ENCODE assay signal across 6 cellular contexts in the genomic region with DNA sequence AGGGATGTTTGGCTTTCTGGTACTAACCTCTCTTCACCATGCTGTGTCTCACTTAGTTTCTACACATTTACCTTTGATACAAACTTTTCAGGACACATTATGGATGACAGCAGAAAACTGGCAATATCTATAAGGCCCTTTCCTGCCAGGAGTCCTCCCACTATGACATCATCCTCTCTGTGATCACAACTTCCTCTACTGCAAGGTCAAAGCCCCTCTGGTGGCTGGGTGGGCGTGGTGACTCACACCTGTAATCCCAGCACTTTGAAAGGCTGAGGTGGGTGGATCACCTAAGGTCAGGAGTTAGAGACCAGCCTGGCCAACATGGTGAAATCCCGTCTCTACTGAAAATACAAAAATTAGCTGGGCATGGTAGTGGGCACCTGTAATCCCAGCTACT. TPM values are rescaled to one million over a fixed set of nuclear protein-coding genes. Genes with fewer than 3 reads are reported as not detected.
A peak's percentile ranks its signal among the peaks of the same experiment; 100 is the strongest.
DNase-seq lines count a peak whose midpoint lies in the region; ATAC-seq and TF ChIP-seq lines count a peak whose summit lies in the region.
"Not testable (repeated sequence)": the region's sequence is repeated elsewhere in the genome, so short reads cannot be mapped to it uniquely, and the experiment has no call there.

No MANE protein-coding gene starts in this region.

- H3K36me3 Mint-ChIP-seq in CD8-positive, alpha-beta T cell = peaks cover 80% of the 10 kb centered on the region
- H3K36me3 Mint-ChIP-seq in activated CD8-positive, alpha-beta T cell treated with anti-CD3 and anti-CD28 coated beads for 36 hours (ENCODE audit: low read depth) = peaks cover 53% of the 10 kb centered on the region

- H3K36me3 ChIP-seq in CD8-positive, alpha-beta T cell (ENCODE audit: insufficient read depth, low read length) = peaks cover 55% of the 10 kb centered on the region

- not testable (repeated sequence) for H3K4me3 ChIP-seq in CD8-positive, alpha-beta T cell (ENCODE audit: low read depth, low read length); epithelial cell of esophagus (ENCODE audit: low read length)

- DNase-seq in CD8-positive, alpha-beta T cell = not testable (repeated sequence)
- peak; percentile 42 for DNase-seq in RKO (ENCODE audit: low spot score)
- peak; percentile 88 for DNase-seq in activated CD8-positive, alpha-beta T cell treated with anti-CD3 and anti-CD28 coated beads for 36 hours
- peak; percentile 41 for DNase-seq in activated naive CD4-positive, alpha-beta T cell treated with Interleukin-2 at 50 U/mL for 16 hours
- DNase-seq in epithelial cell of esophagus (ENCODE audit: low read depth) = peak; percentile 28
- DNase-seq in stimulated activated CD4-positive, alpha-beta T cell treated with anti-CD3 and anti-CD28 coated beads, Interleukin-4, amount 100 ng/mL, for 24 hours = peak; percentile 47

- not testable (repeated sequence) for H3K27ac ChIP-seq in CD8-positive, alpha-beta T cell (ENCODE audit: low read depth, low read length)

- not testable (repeated sequence) for TF ChIP-seq CTCF in CD8-positive, alpha-beta T cell (IDR thresholded peaks at IDR 0.05); activated CD8-positive, alpha-beta T cell treated with anti-CD3 and anti-CD28 coated beads for 36 hours (IDR thresholded peaks at IDR 0.05); epithelial cell of esophagus (IDR thresholded peaks at IDR 0.05; ENCODE audit: insufficient read depth, low read depth, low read length, missing control alignments)

- H3K27me3 ChIP-seq in CD8-positive, alpha-beta T cell (ENCODE audit: insufficient read depth, low read length) = not testable (repeated sequence)

- peak overlapping the region; percentile 17 for H3K27ac Mint-ChIP-seq in CD8-positive, alpha-beta T cell
- H3K27ac Mint-ChIP-seq in activated CD8-positive, alpha-beta T cell treated with anti-CD3 and anti-CD28 coated beads for 36 hours = peak overlapping the region; percentile 83

- not testable (repeated sequence) for ATAC-seq in CD8-positive, alpha-beta T cell
- peak; percentile 95 for ATAC-seq in activated CD8-positive, alpha-beta T cell treated with anti-CD3 and anti-CD28 coated beads for 36 hours

- not testable (repeated sequence) for H3K4me3 Mint-ChIP-seq in CD8-positive, alpha-beta T cell; activated CD8-positive, alpha-beta T cell treated with anti-CD3 and anti-CD28 coated beads for 36 hours

- H3K4me1 ChIP-seq in CD8-positive, alpha-beta T cell (ENCODE audit: insufficient read depth, low read length) = not testable (repeated sequence)

- POLR2A ChIA-PET in CD8-positive, alpha-beta T cell (lab: Charles Lee) = interaction anchor here (1.2 kb wide), 1 partner anchor 96 kb away, joined by 3 read pairs; no protein-coding TSS in a partner anchor
- POLR2A ChIA-PET in activated CD8-positive, alpha-beta T cell treated with anti-CD3 and anti-CD28 coated beads for 36 hours (lab: Charles Lee) = interaction anchor here (1.3 kb wide), 1 partner anchor 33 kb away, joined by 3 read pairs; no protein-coding TSS in a partner anchor

- intact Hi-C loops in CD8-positive, alpha-beta T cell (cut with DNase I, micrococcal nuclease); activated CD8-positive, alpha-beta T cell treated with anti-CD3 and anti-CD28 coated beads for 36 hours (cut with micrococcal nuclease): not testable (repeated sequence)

- CTCF ChIA-PET in CD8-positive, alpha-beta T cell (lab: Charles Lee) = interaction anchor here (0.6 to 1.0 kb wide), 3 partner anchors 53 to 270 kb away, joined by 3 to 4 read pairs (median 3); no protein-coding TSS in a partner anchor
- CTCF ChIA-PET in activated CD8-positive, alpha-beta T cell treated with anti-CD3 and anti-CD28 coated beads for 36 hours (lab: Charles Lee) = interaction anchor here (1.0 to 2.1 kb wide), 3 partner anchors 13 to 65 kb away, joined by 3 to 7 read pairs (median 6); no protein-coding TSS in a partner anchor

- not testable (repeated sequence) for H3K27me3 Mint-ChIP-seq in CD8-positive, alpha-beta T cell (ENCODE audit: low read depth); activated CD8-positive, alpha-beta T cell treated with anti-CD3 and anti-CD28 coated beads for 36 hours

- H3K4me1 Mint-ChIP-seq in CD8-positive, alpha-beta T cell (ENCODE audit: low read depth) = peaks cover 27% of the 10 kb centered on the region
- H3K4me1 Mint-ChIP-seq in activated CD8-positive, alpha-beta T cell treated with anti-CD3 and anti-CD28 coated beads for 36 hours (ENCODE audit: low read depth) = peaks cover 25% of the 10 kb centered on the region

- not testable (repeated sequence) for H3K9me3 Mint-ChIP-seq in CD8-positive, alpha-beta T cell; activated CD8-positive, alpha-beta T cell treated with anti-CD3 and anti-CD28 coated beads for 36 hours

- not testable (repeated sequence) for H3K9me3 ChIP-seq in CD8-positive, alpha-beta T cell (ENCODE audit: low read length)

RNA-seq across cellular contexts. Expression of gene DHX16, which starts 6.5 kb away (rescaled TPM):
- total RNA-seq in CD8-positive, alpha-beta T cell = 10 to 100 TPM; 15.8 to 17.9 TPM
- total RNA-seq in activated CD8-positive, alpha-beta T cell treated with anti-CD3 and anti-CD28 coated beads for 36 hours = 10 to 100 TPM; 31.1 to 31.3 TPM

RNA-seq across cellular contexts. Expression of gene C6orf136, which starts 19.4 kb away (rescaled TPM):
- 10 to 100 TPM; 31.4 to 36.0 TPM for total RNA-seq in CD8-positive, alpha-beta T cell
- 10 to 100 TPM; 34.8 to 40.1 TPM for total RNA-seq in activated CD8-positive, alpha-beta T cell treated with anti-CD3 and anti-CD28 coated beads for 36 hours

RNA-seq across cellular contexts. Expression of gene PPP1R18, which starts 20.1 kb away (rescaled TPM):
- total RNA-seq in CD8-positive, alpha-beta T cell = 10 to 100 TPM; 24.1 to 26.0 TPM
- 100 to 1,000 TPM; 174 to 177 TPM for total RNA-seq in activated CD8-positive, alpha-beta T cell treated with anti-CD3 and anti-CD28 coated beads for 36 hours

RNA-seq across cellular contexts. Expression of gene NRM, which starts 24.5 kb away (rescaled TPM):
- total RNA-seq in CD8-positive, alpha-beta T cell = 1 to 10 TPM; 1.5 to 2.0 TPM
- 10 to 100 TPM; 21.0 to 22.0 TPM for total RNA-seq in activated CD8-positive, alpha-beta T cell treated with anti-CD3 and anti-CD28 coated beads for 36 hours

RNA-seq across cellular contexts. Expression of gene ATAT1, which starts 39.6 kb away (rescaled TPM):
- 1 to 10 TPM; 4.2 to 6.8 TPM for total RNA-seq in CD8-positive, alpha-beta T cell
- total RNA-seq in activated CD8-positive, alpha-beta T cell treated with anti-CD3 and anti-CD28 coated beads for 36 hours = 1 to 10 TPM; 7.5 to 7.8 TPM

Comparison
In these comparisons a context has a peak if more than half of its experiments do, and no peak if none do; other contexts are left out.
1. RNA of gene PPP1R18, which starts 20.1 kb away (total RNA-seq): 174 to 177 TPM in activated CD8-positive, alpha-beta T cell treated with anti-CD3 and anti-CD28 coated beads for 36 hours; 24.1 to 26.0 TPM in CD8-positive, alpha-beta T cell; every median in the first group is over 4 times any median in the second.